Comparison of ENCODE assay signal across 1 cellular context in genomic region chr6:16157909-16158308, GRCh38.
TF ChIP-seq lines count a peak whose summit lies in the region.

No MANE protein-coding gene starts in this region.

TF ChIP-seq in K562, 482 proteins besides CTCF, POLR2A, EP300 and RAD21 (continued from another document and continues in another):
- TF ChIP-seq ETS1 (conservative IDR thresholded peaks at IDR 0.05; ENCODE audit: control insufficient read depth, low read depth, low read length): no peak
- no peak for TF ChIP-seq DIDO1 (tag; IDR thresholded peaks at IDR 0.05; ENCODE audit: low read depth)
- no peak for TF ChIP-seq NR2C1 (IDR thresholded peaks at IDR 0.05)
- no peak for TF ChIP-seq NR2C1 (tag; IDR thresholded peaks at IDR 0.05)
- peak; percentile 27 for TF ChIP-seq NUFIP1 (IDR thresholded peaks at IDR 0.05; ENCODE audit: partially characterized antibody)
- peak; percentile 82 for TF ChIP-seq MAX (CRISPR knock-in tag; IDR thresholded peaks at IDR 0.05)
- no peak for TF ChIP-seq ZNF79 (CRISPR knock-in tag; IDR thresholded peaks at IDR 0.05; ENCODE audit: low read depth)
- no peak for TF ChIP-seq IRF2 (CRISPR knock-in tag; IDR thresholded peaks at IDR 0.05)
- no peak for TF ChIP-seq HOMEZ (CRISPR knock-in tag; IDR thresholded peaks at IDR 0.05)
- no peak for TF ChIP-seq ZNF318 (IDR thresholded peaks at IDR 0.05; ENCODE audit: borderline replicate concordance in 1 of 2, low read depth in 1 of 2)
- TF ChIP-seq PKNOX1 (IDR thresholded peaks at IDR 0.05): peak; percentile 73
- no peak for TF ChIP-seq CREB5 (CRISPR knock-in tag; IDR thresholded peaks at IDR 0.05)
- TF ChIP-seq ZNF561 (CRISPR knock-in tag; conservative IDR thresholded peaks at IDR 0.05): no peak
- no peak for TF ChIP-seq DNMT1 (IDR thresholded peaks at IDR 0.05)
- TF ChIP-seq MIER1 (IDR thresholded peaks at IDR 0.05; ENCODE audit: low read depth): no peak
- 0 out of 2 replicates have a peak, but pooled peaks have one; percentile 12 for TF ChIP-seq MYNN (IDR thresholded peaks at IDR 0.05)
- no peak for TF ChIP-seq MYNN (CRISPR knock-in tag; IDR thresholded peaks at IDR 0.05)
- no peak for TF ChIP-seq ZNF354B (CRISPR knock-in tag; IDR thresholded peaks at IDR 0.05)
- TF ChIP-seq ZFP36 (IDR thresholded peaks at IDR 0.05; ENCODE audit: low read depth, low read length, partially characterized antibody): no peak
- TF ChIP-seq MAFK (IDR thresholded peaks at IDR 0.05; ENCODE audit: low read length): peak; percentile 80
- TF ChIP-seq WHSC1 (IDR thresholded peaks at IDR 0.05; ENCODE audit: low read length): no peak
- no peak for TF ChIP-seq ZNF384 (IDR thresholded peaks at IDR 0.05; ENCODE audit: low read depth, low read length)
- TF ChIP-seq HDAC1 (IDR thresholded peaks at IDR 0.05): peak in 1 of 2 experiments; percentile 65; a peak in 1 of 4 replicates
- TF ChIP-seq ZNF347 (CRISPR knock-in tag; IDR thresholded peaks at IDR 0.05; ENCODE audit: low read depth): no peak
- TF ChIP-seq MAFF (IDR thresholded peaks at IDR 0.05; ENCODE audit: low read length): peak; percentile 80
- TF ChIP-seq ZNF586 (CRISPR knock-in tag; conservative IDR thresholded peaks at IDR 0.05): no peak
- no peak for TF ChIP-seq CEBPZ (IDR thresholded peaks at IDR 0.05; ENCODE audit: borderline replicate concordance, low read depth, low read length)
- TF ChIP-seq CTBP1 (IDR thresholded peaks at IDR 0.05; ENCODE audit: borderline replicate concordance): peak; percentile 28; the same call in 1 of the 2 replicates
- TF ChIP-seq ZBTB49 (CRISPR knock-in tag; IDR thresholded peaks at IDR 0.05; ENCODE audit: borderline replicate concordance): no peak
- no peak for TF ChIP-seq MBD1 (CRISPR knock-in tag; IDR thresholded peaks at IDR 0.05)
